Comparison of ENCODE assay signal across 9 cellular contexts in genomic region chr19:50003810-50004419, GRCh38. TPM values are rescaled to one million over a fixed set of nuclear protein-coding genes. Genes with fewer than 3 reads are reported as not detected.
DNase-seq lines count a peak whose midpoint lies in the region; ATAC-seq and FAIRE-seq lines count a peak whose summit lies in the region.
"Had no signal": no experiment of that assay in that cellular context is flagged by ENCODE, and none has a peak within 500 bp of the region (broad histone marks: within the 10 kb centered on the region; RNA-seq: fewer than 3 reads in every experiment).

No MANE protein-coding gene starts in this region.

- H3K4me1 ChIP-seq in CD4-positive, CD25-positive, alpha-beta regulatory T cell (ENCODE audit: control insufficient read depth, insufficient read depth, low read length, poor library complexity, severe bottlenecking), result no peaks in the 10 kb centered on the region

- H3K4me1 Mint-ChIP-seq in CD4-positive, CD25-positive, alpha-beta regulatory T cell, result peaks cover 0 to 10% (median 4%) of the 10 kb centered on the region in 4 donors
- H3K4me1 Mint-ChIP-seq in stimulated activated naive CD8-positive, alpha-beta T cell treated with anti-CD3 and anti-CD28 coated beads, Interleukin-15, Interleukin-2, amounts not matched to agents 100 ng/mL and 50 ng/mL, for 24 hours (ENCODE audit: low read depth), result peaks cover 55% of the 10 kb centered on the region

- peak; percentile 35 to 41 for ATAC-seq in CD4-positive, CD25-positive, alpha-beta regulatory T cell (ENCODE audit: low read depth in 2 of 2)
- ATAC-seq in Right ventricle myocardium superior (ENCODE audit: poor library complexity), result peak; percentile 50
- ATAC-seq in GM18858 (IDR thresholded peaks at IDR 0.05; ENCODE audit: unreplicated experiment), result no peak

- FAIRE-seq in HTR-8/SVneo (lab: Jason Lieb, UNC), result no peak

- H3K4me3 ChIP-seq in CD4-positive, CD25-positive, alpha-beta regulatory T cell (ENCODE audit: low read depth, low read length), result no peak overlapping the region

- no peaks in the 10 kb centered on the region for H3K27me3 Mint-ChIP-seq in CD4-positive, CD25-positive, alpha-beta regulatory T cell
- H3K27me3 Mint-ChIP-seq in stimulated activated naive CD8-positive, alpha-beta T cell treated with anti-CD3 and anti-CD28 coated beads, Interleukin-15, Interleukin-2, amounts not matched to agents 100 ng/mL and 50 ng/mL, for 24 hours, result no peaks in the 10 kb centered on the region

- H3K27ac Mint-ChIP-seq in CD4-positive, CD25-positive, alpha-beta regulatory T cell, result no peak overlapping the region
- peak overlapping the region; percentile 38 for H3K27ac Mint-ChIP-seq in stimulated activated naive CD8-positive, alpha-beta T cell treated with anti-CD3 and anti-CD28 coated beads, Interleukin-15, Interleukin-2, amounts not matched to agents 100 ng/mL and 50 ng/mL, for 24 hours

- no peak overlapping the region for H3K4me3 Mint-ChIP-seq in CD4-positive, CD25-positive, alpha-beta regulatory T cell
- H3K4me3 Mint-ChIP-seq in stimulated activated naive CD8-positive, alpha-beta T cell treated with anti-CD3 and anti-CD28 coated beads, Interleukin-15, Interleukin-2, amounts not matched to agents 100 ng/mL and 50 ng/mL, for 24 hours, result peak overlapping the region; percentile 30

- DNase-seq in CD4-positive, CD25-positive, alpha-beta regulatory T cell, result peak in 1 of 3 donors; percentile 10
- peak; percentile 87 for DNase-seq in HTR-8/SVneo (ENCODE audit: insufficient read length, low spot score)
- peak; percentile 33 to 52 for DNase-seq in activated T-cell treated with anti-CD3 and anti-CD28 coated beads, Interleukin-2, amount 50 U/mL, for 48 hours
- DNase-seq in Right ventricle myocardium superior, result peak; percentile 39
- no peak for DNase-seq in globus pallidus (ENCODE audit: low spot score)
- no peak for DNase-seq in D341Med (ENCODE audit: low spot score)

- H3K9me3 ChIP-seq in CD4-positive, CD25-positive, alpha-beta regulatory T cell (ENCODE audit: control insufficient read depth in 2 of 2, low read length in 2 of 2), result no peaks in the 10 kb centered on the region

- H3K27me3 ChIP-seq in CD4-positive, CD25-positive, alpha-beta regulatory T cell (ENCODE audit: control insufficient read depth, insufficient read depth, low read length), result no peaks in the 10 kb centered on the region

- H3K27ac ChIP-seq in CD4-positive, CD25-positive, alpha-beta regulatory T cell (ENCODE audit: insufficient read depth, low read length, poor library complexity, severe bottlenecking), result no peak overlapping the region
- H3K27ac ChIP-seq: HL-60 had no signal

- intact Hi-C loops in Right ventricle myocardium superior (cut with DNase I), result no loop called here

- no peaks in the 10 kb centered on the region for H3K9me3 Mint-ChIP-seq in CD4-positive, CD25-positive, alpha-beta regulatory T cell
- H3K9me3 Mint-ChIP-seq in stimulated activated naive CD8-positive, alpha-beta T cell treated with anti-CD3 and anti-CD28 coated beads, Interleukin-15, Interleukin-2, amounts not matched to agents 100 ng/mL and 50 ng/mL, for 24 hours, result no peaks in the 10 kb centered on the region

- peaks cover 35% of the 10 kb centered on the region for H3K36me3 Mint-ChIP-seq in CD4-positive, CD25-positive, alpha-beta regulatory T cell
- peaks cover 58% of the 10 kb centered on the region for H3K36me3 Mint-ChIP-seq in stimulated activated naive CD8-positive, alpha-beta T cell treated with anti-CD3 and anti-CD28 coated beads, Interleukin-15, Interleukin-2, amounts not matched to agents 100 ng/mL and 50 ng/mL, for 24 hours (ENCODE audit: low read depth)

- H3K36me3 ChIP-seq in CD4-positive, CD25-positive, alpha-beta regulatory T cell (ENCODE audit: control insufficient read depth, insufficient read depth, low read length), result peaks cover 90% of the 10 kb centered on the region

RNA-seq across cellular contexts. Expression of gene VRK3, which starts 21.3 kb away (rescaled TPM):
- 99.4 TPM for total RNA-seq in CD4-positive, CD25-positive, alpha-beta regulatory T cell
- polyA plus RNA-seq in CD4-positive, CD25-positive, alpha-beta regulatory T cell, result 10 to 100 TPM; 87.9 to 99.9 (median 91.4) TPM
- 22.2 TPM for total RNA-seq in Right ventricle myocardium superior

RNA-seq across cellular contexts. Expression of gene ZNF473, which starts 21.9 kb away (rescaled TPM):
- 7.5 TPM for total RNA-seq in CD4-positive, CD25-positive, alpha-beta regulatory T cell
- polyA plus RNA-seq in CD4-positive, CD25-positive, alpha-beta regulatory T cell, result 1 to 10 TPM; 3.5 to 8.3 (median 4.8) TPM
- total RNA-seq in Right ventricle myocardium superior, result 3.7 TPM

RNA-seq across cellular contexts. Expression of gene SIGLEC11, which starts 42.9 kb away (rescaled TPM):
- not detected for total RNA-seq in CD4-positive, CD25-positive, alpha-beta regulatory T cell
- polyA plus RNA-seq in CD4-positive, CD25-positive, alpha-beta regulatory T cell, result not detected
- 0.75 TPM for total RNA-seq in Right ventricle myocardium superior

Comparison
In these comparisons a context has a peak if more than half of its experiments do, and no peak if none do; other contexts are left out.
1. DNase-seq: peak in HTR-8/SVneo (single experiment), activated T-cell treated with anti-CD3 and anti-CD28 coated beads, Interleukin-2, amount 50 U/mL, for 48 hours (2 of 2) and Right ventricle myocardium superior (single experiment); none in globus pallidus (single experiment) and D341Med (single experiment).